ENCODE assay signal across 13 cellular contexts in genomic region chr17:76131692-76132573, GRCh38. TPM values are rescaled to one million over a fixed set of nuclear protein-coding genes. Genes with fewer than 3 reads are reported as not detected.
DNase-seq lines count a peak whose midpoint lies in the region; ATAC-seq, FAIRE-seq and TF ChIP-seq lines count a peak whose summit lies in the region.
"Had no signal": no experiment of that assay in that cellular context is flagged by ENCODE, and none has a peak within 500 bp of the region (broad histone marks: within the 10 kb centered on the region; RNA-seq: fewer than 3 reads in every experiment).

No MANE protein-coding gene starts in this region.

- peak overlapping the region; percentile 7 to 68 (median 34); a peak in 5 of 6 replicates for H3K4me3 ChIP-seq in HepG2 (replicated peaks in 1 of 3; ENCODE audit: insufficient read depth in 1 of 3, low read depth in 2 of 3, low read length in 3 of 3)
- H3K4me3 ChIP-seq in right lobe of liver: no peak overlapping the region
- no peak overlapping the region for H3K4me3 ChIP-seq in SJCRH30
- peak overlapping the region; percentile 17 for H3K4me3 ChIP-seq in iPS-18a (ENCODE audit: low read length)
- H3K4me3 ChIP-seq in aorta (ENCODE audit: low read length in 2 of 2): no peak overlapping the region

- no peak overlapping the region for H2AFZ ChIP-seq in HepG2 (ENCODE audit: low read length)

- no peak overlapping the region for H3K27ac ChIP-seq in HepG2 (ENCODE audit: extremely low read length, insufficient read depth, low read length)
- no peak overlapping the region for H3K27ac ChIP-seq in right lobe of liver
- no peak overlapping the region for H3K27ac ChIP-seq in SJCRH30
- no peak overlapping the region for H3K27ac ChIP-seq in iPS-18a (ENCODE audit: low read length)
- no peak overlapping the region for H3K27ac ChIP-seq in aorta (ENCODE audit: low read depth in 1 of 2, low read length in 2 of 2)

- no peak for TF ChIP-seq RAD21 in HepG2 (CRISPR knock-in tag; IDR thresholded peaks at IDR 0.05)

- H3K79me2 ChIP-seq in HepG2 (ENCODE audit: insufficient read depth, low read length): no peaks in the 10 kb centered on the region

- peak overlapping the region; percentile 86 for H3K4me2 ChIP-seq in HepG2 (ENCODE audit: low read depth, low read length)

- no peaks in the 10 kb centered on the region for H4K20me1 ChIP-seq in HepG2 (ENCODE audit: insufficient read depth, low read length)

- DNase-seq in HepG2 (ENCODE audit: low spot score) (peak; percentile 71), right lobe of liver (no peak), SJCRH30 (peak; percentile 61 to 66), aorta (no peak), COLO829 (ENCODE audit: low spot score) (no peak), HK-2 (ENCODE audit: unreplicated experiment) (no peak)
- DNase-seq: Kasumi-1 had no signal

- 7% methylated on average over 13 of the region's 21 CpGs for WGBS in HepG2 (ENCODE audit: low lambda C conversion rate)
- 73% methylated on average over 2 of the region's 21 CpGs for WGBS in right lobe of liver (ENCODE audit: insufficient coverage, low coverage, low lambda C conversion rate, missing lambda C conversion rate)
- WGBS in aorta, 2 donors: 21 to 25% methylated on average over 19 to 21 of the region's 21 CpGs

- POLR2A ChIA-PET in HepG2 (lab: Yijun Ruan, JAX): interaction anchor here (0.6 to 2.9 kb wide), 8 partner anchors 8 to 136 kb away, joined by 3 to 11 read pairs (median 5); partner anchors contain the start of gene FOXJ1

- CTCF ChIA-PET in HepG2 (lab: Yijun Ruan, JAX; ENCODE audit: low intra/inter-chr PET ratio, low total read pairs): no interaction called here

- H3K36me3 ChIP-seq in HepG2 (replicated peaks in 1 of 2; ENCODE audit: control insufficient read depth in 1 of 2, insufficient read depth in 2 of 2, low read length in 2 of 2): no peaks in the 10 kb centered on the region
- no peaks in the 10 kb centered on the region for H3K36me3 ChIP-seq in right lobe of liver
- H3K36me3 ChIP-seq in SJCRH30: no peaks in the 10 kb centered on the region
- H3K36me3 ChIP-seq in iPS-18a (ENCODE audit: control insufficient read depth, low read depth, low read length): no peaks in the 10 kb centered on the region
- H3K36me3 ChIP-seq in aorta (ENCODE audit: control insufficient read depth in 1 of 2, insufficient read depth in 2 of 2, low read length in 1 of 2): no peaks in the 10 kb centered on the region

- in situ Hi-C loops in HepG2 (cut with HindIII; ENCODE audit: extremely low pct_ligation_motif_present, low pct_unique_long_range_greater_than_20kb): no loop called here

- no peak for TF ChIP-seq CTCF in HepG2 (CRISPR knock-in tag; IDR thresholded peaks at IDR 0.05)
- TF ChIP-seq CTCF in right lobe of liver (IDR thresholded peaks at IDR 0.05): no peak

- H3K9ac ChIP-seq in HepG2 (ENCODE audit: insufficient read depth, low read depth, low read length) (peak overlapping the region; percentile 30), iPS-18a (ENCODE audit: low read length) (no peak overlapping the region)

- ATAC-seq in HepG2 (peak; percentile 36), right lobe of liver (no peak), aorta (ENCODE audit: low FRiP score) (peak; percentile 23), HG03196 (IDR thresholded peaks at IDR 0.05; ENCODE audit: unreplicated experiment) (no peak)
- ATAC-seq: activated naive CD4-positive, alpha-beta T cell treated with anti-CD3 and anti-CD28 coated beads, Interleukin-2, amount 50 U/mL, for 72 hours had no signal

- no TSS peak for BruUV-seq in HepG2 (replicated peaks; lab: Mats Ljungman, UMichigan)

- FAIRE-seq in HepG2 (lab: Jason Lieb, UNC): no peak
- FAIRE-seq: colon had no signal

- no peak for TF ChIP-seq EP300 in HepG2 (IDR thresholded peaks at IDR 0.05; ENCODE audit: low read depth in 2 of 2, low read length in 2 of 2)
- no peak for TF ChIP-seq EP300 in HepG2 (CRISPR knock-in tag; IDR thresholded peaks at IDR 0.05; ENCODE audit: borderline replicate concordance)

- H3K27me3 ChIP-seq in HepG2 (ENCODE audit: control insufficient read depth in 1 of 2, insufficient read depth in 2 of 2, low read length in 2 of 2) (no peaks in the 10 kb centered on the region; a peak in 2 of 5 replicates), right lobe of liver (no peaks in the 10 kb centered on the region), SJCRH30 (peaks cover 21% of the 10 kb centered on the region), iPS-18a (ENCODE audit: control insufficient read depth, insufficient read depth, low read length) (peaks cover 64% of the 10 kb centered on the region), aorta (ENCODE audit: control insufficient read depth in 1 of 2, insufficient read depth in 2 of 2, low read length in 1 of 2) (no peaks in the 10 kb centered on the region)

- intact Hi-C loops in HepG2 (cut with micrococcal nuclease; ENCODE audit: unreplicated experiment): no loop called here
- intact Hi-C loops in right lobe of liver (cut with DNase I): no loop called here
- intact Hi-C loops in aorta (cut with DNase I): no loop called here

- H3K4me1 ChIP-seq in HepG2 (ENCODE audit: insufficient read depth, low read length) (peaks cover 69% of the 10 kb centered on the region), right lobe of liver (no peaks in the 10 kb centered on the region), SJCRH30 (peaks cover 25% of the 10 kb centered on the region), iPS-18a (ENCODE audit: control insufficient read depth, low read depth, low read length) (peaks cover 47% of the 10 kb centered on the region), aorta (ENCODE audit: control insufficient read depth in 1 of 2, insufficient read depth in 2 of 2, low read length in 2 of 2) (no peaks in the 10 kb centered on the region)

- H3K9me3 ChIP-seq in HepG2 (ENCODE audit: low read length) (no peaks in the 10 kb centered on the region), right lobe of liver (no peaks in the 10 kb centered on the region), SJCRH30 (replicated peaks) (no peaks in the 10 kb centered on the region), iPS-18a (ENCODE audit: control insufficient read depth, low read depth, low read length) (no peaks in the 10 kb centered on the region), aorta (ENCODE audit: control insufficient read depth, low read length) (no peaks in the 10 kb centered on the region)

- TF ChIP-seq POLR2A in HepG2 (IDR thresholded peaks at IDR 0.05; ENCODE audit: insufficient read depth in 1 of 2, low read depth in 2 of 2, low read length in 2 of 2) (no peak), right lobe of liver (IDR thresholded peaks at IDR 0.05) (no peak)

RNA-seq across cellular contexts. Expression of gene FOXJ1, which starts 9.1 kb away (rescaled TPM):
- total RNA-seq in HepG2 (2016; rRNA removed; fragmentation: Illumina TruSeq; extraction: Trizol) (1.4 and 1.6 TPM in 2 replicates), right lobe of liver (under 1 TPM in 3 of 6 experiments, not detected in 3; 0.06 to 0.12 (median 0.11) TPM), aorta (not detected)
- 0.09 and 0.30 TPM in 2 replicates for total RNA-seq in HepG2 (2016; cell fraction: cytosol; rRNA removed; fragmentation: Illumina TruSeq; extraction: Trizol; ENCODE audit: low read depth)
- 1.4 and 1.9 TPM in 2 replicates for total RNA-seq in HepG2 (2016; cell fraction: insoluble cytoplasmic fraction; rRNA removed; fragmentation: Illumina TruSeq; extraction: Trizol)
- total RNA-seq in HepG2 (2016; cell fraction: membrane; rRNA removed; fragmentation: Illumina TruSeq; extraction: Trizol): 0.77 and 0.93 TPM in 2 replicates
- total RNA-seq in HepG2 (2016; cell fraction: nucleus; rRNA removed; fragmentation: Illumina TruSeq; extraction: Trizol): 0.94 and 1.3 TPM in 2 replicates
- polyA plus RNA-seq in HepG2 (2011; rRNA removed) (0.98 and 1.2 TPM in 2 replicates), aorta (not detected)
- 0.82 and 1.5 TPM in 2 replicates for polyA plus RNA-seq in HepG2 (2011; cell fraction: cytosol; rRNA removed)
- polyA plus RNA-seq in HepG2 (2011; cell fraction: nucleus; rRNA removed): 2.8 and 3.7 TPM in 2 replicates
- 0.66 and 0.96 TPM in 2 replicates for polyA plus RNA-seq in HepG2 (2012)
- polyA plus RNA-seq in HepG2 (2016; cell fraction: cytosol; fragmentation: Illumina TruSeq; extraction: Trizol; ENCODE audit: low read depth): 0.31 and 0.45 TPM in 2 replicates
- 1.3 and 1.4 TPM in 2 replicates for polyA plus RNA-seq in HepG2 (2016; cell fraction: insoluble cytoplasmic fraction; fragmentation: Illumina TruSeq; extraction: Trizol; ENCODE audit: low read depth)
- 0.61 and 0.62 TPM in 2 replicates for polyA plus RNA-seq in HepG2 (2016; cell fraction: membrane; fragmentation: Illumina TruSeq; extraction: Trizol; ENCODE audit: low read depth)
- polyA plus RNA-seq in HepG2 (2016; cell fraction: nucleus; fragmentation: Illumina TruSeq; extraction: Trizol; ENCODE audit: insufficient read depth, low read depth): 2.0 and 2.1 TPM in 2 replicates
- polyA minus RNA-seq in HepG2 (2011; rRNA and poly(A)+ RNA removed; ENCODE audit: low replicate concordance): 0.05 and 1.5 TPM in 2 replicates
- 0.35 and 0.40 TPM in 2 replicates for polyA minus RNA-seq in HepG2 (2011; cell fraction: cytosol; rRNA and poly(A)+ RNA removed)
- polyA minus RNA-seq in HepG2 (2011; cell fraction: nucleus; rRNA and poly(A)+ RNA removed): 0.37 and 0.52 TPM in 2 replicates
- total RNA-seq in SJCRH30 (2014; rRNA removed; shearing (Covaris generic)): 0.10 and 0.23 TPM in 2 replicates
- total RNA-seq: posterior vena cava had no signal
- polyA plus RNA-seq: AG04450 had no signal

RNA-seq across cellular contexts. Expression of gene EXOC7, which starts 28.3 kb away (rescaled TPM):
- total RNA-seq in HepG2 (2016; rRNA removed; fragmentation: Illumina TruSeq; extraction: Trizol) (116 and 118 TPM in 2 replicates), right lobe of liver (10 to 100 TPM; 38.5 to 57.9 (median 50.6) TPM), aorta (100 to 1,000 TPM in 1 of 2 donors, 10 to 100 TPM in 1; 98.8 to 138 TPM)
- 32.5 and 33.1 TPM in 2 replicates for total RNA-seq in HepG2 (2016; cell fraction: cytosol; rRNA removed; fragmentation: Illumina TruSeq; extraction: Trizol; ENCODE audit: low read depth)
- 112 and 113 TPM in 2 replicates for total RNA-seq in HepG2 (2016; cell fraction: insoluble cytoplasmic fraction; rRNA removed; fragmentation: Illumina TruSeq; extraction: Trizol)
- 41.7 and 48.8 TPM in 2 replicates for total RNA-seq in HepG2 (2016; cell fraction: membrane; rRNA removed; fragmentation: Illumina TruSeq; extraction: Trizol)
- 80.6 and 103 TPM in 2 replicates for total RNA-seq in HepG2 (2016; cell fraction: nucleus; rRNA removed; fragmentation: Illumina TruSeq; extraction: Trizol)
- polyA plus RNA-seq in HepG2 (2011; rRNA removed) (86.9 and 118 TPM in 2 replicates), aorta (100 to 1,000 TPM in 1 of 2 donors, 10 to 100 TPM in 1; 25.7 to 102 TPM)
- polyA plus RNA-seq in HepG2 (2011; cell fraction: cytosol; rRNA removed): 65.5 and 68.0 TPM in 2 replicates
- 259 and 277 TPM in 2 replicates for polyA plus RNA-seq in HepG2 (2011; cell fraction: nucleus; rRNA removed)
- 100 and 124 TPM in 2 replicates for polyA plus RNA-seq in HepG2 (2012)
- polyA plus RNA-seq in HepG2 (2016; cell fraction: cytosol; fragmentation: Illumina TruSeq; extraction: Trizol; ENCODE audit: low read depth): 7.1 and 8.4 TPM in 2 replicates
- 78.0 and 79.6 TPM in 2 replicates for polyA plus RNA-seq in HepG2 (2016; cell fraction: insoluble cytoplasmic fraction; fragmentation: Illumina TruSeq; extraction: Trizol; ENCODE audit: low read depth)
- polyA plus RNA-seq in HepG2 (2016; cell fraction: membrane; fragmentation: Illumina TruSeq; extraction: Trizol; ENCODE audit: low read depth): 18.4 and 21.9 TPM in 2 replicates
- polyA plus RNA-seq in HepG2 (2016; cell fraction: nucleus; fragmentation: Illumina TruSeq; extraction: Trizol; ENCODE audit: insufficient read depth, low read depth): 147 and 170 TPM in 2 replicates
- 144 and 202 TPM in 2 replicates for polyA minus RNA-seq in HepG2 (2011; rRNA and poly(A)+ RNA removed; ENCODE audit: low replicate concordance)
- 69.7 and 91.8 TPM in 2 replicates for polyA minus RNA-seq in HepG2 (2011; cell fraction: cytosol; rRNA and poly(A)+ RNA removed)
- polyA minus RNA-seq in HepG2 (2011; cell fraction: nucleus; rRNA and poly(A)+ RNA removed): 113 and 132 TPM in 2 replicates
- total RNA-seq in SJCRH30 (2014; rRNA removed; shearing (Covaris generic)): 101 and 106 TPM in 2 replicates

RNA-seq across cellular contexts. Expression of gene ZACN, which starts 53.0 kb away (rescaled TPM):
- total RNA-seq in HepG2 (2016; rRNA removed; fragmentation: Illumina TruSeq; extraction: Trizol) (0.15 TPM in 1 of 2 replicates, not detected in the other), right lobe of liver (not detected), aorta (not detected)
- not detected in 2 replicates for total RNA-seq in HepG2 (2016; cell fraction: cytosol; rRNA removed; fragmentation: Illumina TruSeq; extraction: Trizol; ENCODE audit: low read depth)
- total RNA-seq in HepG2 (2016; cell fraction: insoluble cytoplasmic fraction; rRNA removed; fragmentation: Illumina TruSeq; extraction: Trizol): not detected in 2 replicates
- total RNA-seq in HepG2 (2016; cell fraction: membrane; rRNA removed; fragmentation: Illumina TruSeq; extraction: Trizol): not detected in 2 replicates
- not detected in 2 replicates for total RNA-seq in HepG2 (2016; cell fraction: nucleus; rRNA removed; fragmentation: Illumina TruSeq; extraction: Trizol)
- polyA plus RNA-seq in HepG2 (2011; rRNA removed) (0.04 and 0.11 TPM in 2 replicates), aorta (1 to 10 TPM in 1 of 2 donors, under 1 TPM in 1; 0.75 to 3.0 TPM)
- not detected in 2 replicates for polyA plus RNA-seq in HepG2 (2011; cell fraction: cytosol; rRNA removed)
- 0.06 and 0.07 TPM in 2 replicates for polyA plus RNA-seq in HepG2 (2011; cell fraction: nucleus; rRNA removed)
- polyA plus RNA-seq in HepG2 (2012): 0.17 and 1.1 TPM in 2 replicates
- polyA plus RNA-seq in HepG2 (2016; cell fraction: cytosol; fragmentation: Illumina TruSeq; extraction: Trizol; ENCODE audit: low read depth): not detected in 2 replicates
- polyA plus RNA-seq in HepG2 (2016; cell fraction: insoluble cytoplasmic fraction; fragmentation: Illumina TruSeq; extraction: Trizol; ENCODE audit: low read depth): 0.08 TPM in 1 of 2 replicates, not detected in the other
- not detected in 2 replicates for polyA plus RNA-seq in HepG2 (2016; cell fraction: membrane; fragmentation: Illumina TruSeq; extraction: Trizol; ENCODE audit: low read depth)
- polyA plus RNA-seq in HepG2 (2016; cell fraction: nucleus; fragmentation: Illumina TruSeq; extraction: Trizol; ENCODE audit: insufficient read depth, low read depth): not detected in 2 replicates
- not detected in 2 replicates for polyA minus RNA-seq in HepG2 (2011; rRNA and poly(A)+ RNA removed; ENCODE audit: low replicate concordance)
- 0.35 TPM in 1 of 2 replicates, not detected in the other for polyA minus RNA-seq in HepG2 (2011; cell fraction: cytosol; rRNA and poly(A)+ RNA removed)
- not detected in 2 replicates for polyA minus RNA-seq in HepG2 (2011; cell fraction: nucleus; rRNA and poly(A)+ RNA removed)
- 0.14 and 0.25 TPM in 2 replicates for total RNA-seq in SJCRH30 (2014; rRNA removed; shearing (Covaris generic))
- total RNA-seq: posterior vena cava had no signal
- polyA plus RNA-seq: AG04450 had no signal

RNA-seq across cellular contexts. Expression of gene GALR2, which starts 57.4 kb away (rescaled TPM):
- 0.20 and 0.58 TPM in 2 replicates for total RNA-seq in HepG2 (2016; rRNA removed; fragmentation: Illumina TruSeq; extraction: Trizol)
- 0.30 and 0.35 TPM in 2 replicates for total RNA-seq in HepG2 (2016; cell fraction: cytosol; rRNA removed; fragmentation: Illumina TruSeq; extraction: Trizol; ENCODE audit: low read depth)
- total RNA-seq in HepG2 (2016; cell fraction: insoluble cytoplasmic fraction; rRNA removed; fragmentation: Illumina TruSeq; extraction: Trizol): 0.22 and 0.58 TPM in 2 replicates
- 0.46 and 0.65 TPM in 2 replicates for total RNA-seq in HepG2 (2016; cell fraction: membrane; rRNA removed; fragmentation: Illumina TruSeq; extraction: Trizol)
- total RNA-seq in HepG2 (2016; cell fraction: nucleus; rRNA removed; fragmentation: Illumina TruSeq; extraction: Trizol): 0.28 and 0.34 TPM in 2 replicates
- polyA plus RNA-seq in HepG2 (2011; rRNA removed): 0.48 and 0.84 TPM in 2 replicates
- polyA plus RNA-seq in HepG2 (2011; cell fraction: cytosol; rRNA removed): 0.56 and 0.97 TPM in 2 replicates
- polyA plus RNA-seq in HepG2 (2011; cell fraction: nucleus; rRNA removed): 0.35 and 0.62 TPM in 2 replicates
- polyA plus RNA-seq in HepG2 (2012): 0.33 TPM in 1 of 2 replicates, not detected in the other
- polyA plus RNA-seq in HepG2 (2016; cell fraction: cytosol; fragmentation: Illumina TruSeq; extraction: Trizol; ENCODE audit: low read depth): 0.50 and 0.53 TPM in 2 replicates
- polyA plus RNA-seq in HepG2 (2016; cell fraction: insoluble cytoplasmic fraction; fragmentation: Illumina TruSeq; extraction: Trizol; ENCODE audit: low read depth): 0.17 and 0.28 TPM in 2 replicates
- polyA plus RNA-seq in HepG2 (2016; cell fraction: membrane; fragmentation: Illumina TruSeq; extraction: Trizol; ENCODE audit: low read depth): 0.20 and 0.35 TPM in 2 replicates
- polyA plus RNA-seq in HepG2 (2016; cell fraction: nucleus; fragmentation: Illumina TruSeq; extraction: Trizol; ENCODE audit: insufficient read depth, low read depth): 0.46 and 0.81 TPM in 2 replicates
- polyA minus RNA-seq in HepG2 (2011; rRNA and poly(A)+ RNA removed; ENCODE audit: low replicate concordance): 0.54 and 2.1 TPM in 2 replicates
- polyA minus RNA-seq in HepG2 (2011; cell fraction: cytosol; rRNA and poly(A)+ RNA removed): 0.49 TPM in 1 of 2 replicates, not detected in the other
- polyA minus RNA-seq in HepG2 (2011; cell fraction: nucleus; rRNA and poly(A)+ RNA removed): not detected in 2 replicates
- total RNA-seq in right lobe of liver: under 1 TPM in 1 of 6 experiments, not detected in 5; 0.18 TPM
- total RNA-seq in SJCRH30 (2014; rRNA removed; shearing (Covaris generic)): 0.06 TPM in 1 of 2 replicates, not detected in the other
- not detected for total RNA-seq in aorta
- not detected for polyA plus RNA-seq in aorta
- total RNA-seq: posterior vena cava had no signal
- polyA plus RNA-seq: AG04450 had no signal

RNA-seq across cellular contexts. Expression of gene SRP68, which starts 59.6 kb away (rescaled TPM):
- total RNA-seq in HepG2 (2016; rRNA removed; fragmentation: Illumina TruSeq; extraction: Trizol): 39.8 and 89.7 TPM in 2 replicates
- total RNA-seq in HepG2 (2016; cell fraction: cytosol; rRNA removed; fragmentation: Illumina TruSeq; extraction: Trizol; ENCODE audit: low read depth): 19.0 and 21.2 TPM in 2 replicates
- total RNA-seq in HepG2 (2016; cell fraction: insoluble cytoplasmic fraction; rRNA removed; fragmentation: Illumina TruSeq; extraction: Trizol): 34.8 and 87.8 TPM in 2 replicates
- 36.4 and 39.1 TPM in 2 replicates for total RNA-seq in HepG2 (2016; cell fraction: membrane; rRNA removed; fragmentation: Illumina TruSeq; extraction: Trizol)
- 55.4 and 62.2 TPM in 2 replicates for total RNA-seq in HepG2 (2016; cell fraction: nucleus; rRNA removed; fragmentation: Illumina TruSeq; extraction: Trizol)
- 74.3 and 79.0 TPM in 2 replicates for polyA plus RNA-seq in HepG2 (2011; rRNA removed)
- 56.3 and 67.1 TPM in 2 replicates for polyA plus RNA-seq in HepG2 (2011; cell fraction: cytosol; rRNA removed)
- polyA plus RNA-seq in HepG2 (2011; cell fraction: nucleus; rRNA removed): 42.7 and 43.4 TPM in 2 replicates
- polyA plus RNA-seq in HepG2 (2012): 84.3 and 86.0 TPM in 2 replicates
- 12.5 and 13.5 TPM in 2 replicates for polyA plus RNA-seq in HepG2 (2016; cell fraction: cytosol; fragmentation: Illumina TruSeq; extraction: Trizol; ENCODE audit: low read depth)
- polyA plus RNA-seq in HepG2 (2016; cell fraction: insoluble cytoplasmic fraction; fragmentation: Illumina TruSeq; extraction: Trizol; ENCODE audit: low read depth): 124 and 144 TPM in 2 replicates
- polyA plus RNA-seq in HepG2 (2016; cell fraction: membrane; fragmentation: Illumina TruSeq; extraction: Trizol; ENCODE audit: low read depth): 26.1 and 30.0 TPM in 2 replicates
- 107 and 120 TPM in 2 replicates for polyA plus RNA-seq in HepG2 (2016; cell fraction: nucleus; fragmentation: Illumina TruSeq; extraction: Trizol; ENCODE audit: insufficient read depth, low read depth)
- polyA minus RNA-seq in HepG2 (2011; rRNA and poly(A)+ RNA removed; ENCODE audit: low replicate concordance): 72.1 and 78.5 TPM in 2 replicates
- polyA minus RNA-seq in HepG2 (2011; cell fraction: cytosol; rRNA and poly(A)+ RNA removed): 44.7 and 45.6 TPM in 2 replicates
- polyA minus RNA-seq in HepG2 (2011; cell fraction: nucleus; rRNA and poly(A)+ RNA removed): 55.0 and 55.2 TPM in 2 replicates
- 10 to 100 TPM; 31.0 to 37.0 (median 35.1) TPM for total RNA-seq in right lobe of liver
- total RNA-seq in SJCRH30 (2014; rRNA removed; shearing (Covaris generic)): 58.7 and 60.0 TPM in 2 replicates
- 10 to 100 TPM; 57.6 to 60.9 TPM for total RNA-seq in aorta
- 10 to 100 TPM; 35.1 to 41.8 TPM for polyA plus RNA-seq in aorta

Comparison
In these comparisons a context has a peak if more than half of its experiments do, and no peak if none do; other contexts are left out.
1. ATAC-seq: peak in HepG2 (single experiment) and aorta (single experiment); none in right lobe of liver (0 of 4) and HG03196 (single experiment).
2. DNase-seq: peak in HepG2 (single experiment) and SJCRH30 (2 of 2); none in right lobe of liver (0 of 3), aorta (0 of 2), COLO829 (single experiment) and HK-2 (single experiment).
3. H3K4me3 ChIP-seq: peak in HepG2 (3 of 3) and iPS-18a (single experiment); none in right lobe of liver (0 of 3), SJCRH30 (single experiment) and aorta (0 of 2).